Comparison of ENCODE assay signal across 19 cellular contexts in genomic region chr4:28167411-28167810, GRCh38.
DNase-seq lines count a peak whose midpoint lies in the region; ATAC-seq and TF ChIP-seq lines count a peak whose summit lies in the region.
"Had no signal": no experiment of that assay in that cellular context is flagged by ENCODE, and none has a peak within 500 bp of the region (broad histone marks: within the 10 kb centered on the region; RNA-seq: fewer than 3 reads in every experiment).

No MANE protein-coding gene starts in this region.

- no peak overlapping the region for H2AFZ ChIP-seq in hepatocyte
- H2AFZ ChIP-seq: GM23248 had no signal

- no peaks in the 10 kb centered on the region for H3K4me1 ChIP-seq in breast epithelium
- peaks cover 3% of the 10 kb centered on the region for H3K4me1 ChIP-seq in RWPE2 (ENCODE audit: insufficient read depth, poor library complexity, severe bottlenecking)
- no peaks in the 10 kb centered on the region for H3K4me1 ChIP-seq in hepatocyte (ENCODE audit: insufficient read depth)
- no peaks in the 10 kb centered on the region for H3K4me1 ChIP-seq in stomach
- H3K4me1 ChIP-seq: BLaER1 treated with 17β-estradiol and CSF1 and Interleukin-3, amounts not matched to agents 10 nM and 100 nM had no signal

- ATAC-seq in RWPE2 (ENCODE audit: low read depth) (peak; percentile 95), HG03135 (IDR thresholded peaks at IDR 0.05; ENCODE audit: unreplicated experiment) (no peak)
- ATAC-seq: HepG2, Panc1 had no signal

- no peak overlapping the region for H3K27ac Mint-ChIP-seq in MCF 10A (ENCODE audit: low read depth, unreplicated experiment)

- H3K79me2 ChIP-seq in hepatocyte: no peaks in the 10 kb centered on the region

- WGBS in hepatocyte (ENCODE audit: low lambda C conversion rate, missing lambda C conversion rate): 85% methylated on average over 1 of the region's 1 CpG
- 78 to 100% (median 95%) methylated on average over 1 of the region's 1 CpG for WGBS in stomach, 5 donors

- no peak overlapping the region for H3K4me2 ChIP-seq in hepatocyte
- H3K4me2 ChIP-seq: BLaER1 treated with 17β-estradiol and CSF1 and Interleukin-3, amounts not matched to agents 10 nM and 100 nM; KMS-11 had no signal

- TF ChIP-seq CTCF in MCF 10A (IDR thresholded peaks at IDR 0.05; ENCODE audit: unreplicated experiment) (no peak), breast epithelium (IDR thresholded peaks at IDR 0.05) (no peak), RWPE2 (IDR thresholded peaks at IDR 0.05; ENCODE audit: poor library complexity, severe bottlenecking) (no peak), hepatocyte (IDR thresholded peaks at IDR 0.05; ENCODE audit: poor library complexity) (no peak), stomach (IDR thresholded peaks at IDR 0.05) (no peak)

- H3K4me3 ChIP-seq in breast epithelium (no peak overlapping the region), RWPE2 (ENCODE audit: severe bottlenecking) (no peak overlapping the region), hepatocyte (no peak overlapping the region), stomach (no peak overlapping the region)
- H3K4me3 ChIP-seq: BLaER1 treated with 17β-estradiol and CSF1 and Interleukin-3, amounts not matched to agents 10 nM and 100 nM; GM23248 had no signal

- TF ChIP-seq EP300 in stomach (IDR thresholded peaks at IDR 0.05): no peak

- CTCF ChIA-PET in MCF 10A (lab: Yijun Ruan, JAX): interaction anchor here (0.6 to 0.8 kb wide), 2 partner anchors 10 to 66 kb away, joined by 3 read pairs; no protein-coding TSS in a partner anchor

- H3K27me3 Mint-ChIP-seq in MCF 10A (ENCODE audit: insufficient read depth, unreplicated experiment): no peaks in the 10 kb centered on the region

- no peaks in the 10 kb centered on the region for H3K9me2 ChIP-seq in hepatocyte (replicated peaks; ENCODE audit: insufficient read depth)

- H3K36me3 Mint-ChIP-seq in MCF 10A (ENCODE audit: insufficient read depth, unreplicated experiment): no peaks in the 10 kb centered on the region

- no peaks in the 10 kb centered on the region for H3K36me3 ChIP-seq in breast epithelium
- no peaks in the 10 kb centered on the region for H3K36me3 ChIP-seq in RWPE2 (ENCODE audit: low read depth)
- no peaks in the 10 kb centered on the region for H3K36me3 ChIP-seq in hepatocyte (replicated peaks; ENCODE audit: insufficient read depth, low read depth)
- no peaks in the 10 kb centered on the region for H3K36me3 ChIP-seq in stomach
- H3K36me3 ChIP-seq: BLaER1 treated with 17β-estradiol and CSF1 and Interleukin-3, amounts not matched to agents 10 nM and 100 nM had no signal

- no peak overlapping the region for H3K4me3 Mint-ChIP-seq in MCF 10A (ENCODE audit: unreplicated experiment)

- POLR2A ChIA-PET in MCF 10A (lab: Yijun Ruan, JAX): no interaction called here

- H3K9me3 Mint-ChIP-seq in MCF 10A (ENCODE audit: unreplicated experiment): no peaks in the 10 kb centered on the region

- no peaks in the 10 kb centered on the region for H4K20me1 ChIP-seq in hepatocyte (ENCODE audit: insufficient read depth, poor library complexity, severe bottlenecking)
- H4K20me1 ChIP-seq: BLaER1 treated with 17β-estradiol and CSF1 and Interleukin-3, amounts not matched to agents 10 nM and 100 nM had no signal

- DNase-seq in MCF 10A (ENCODE audit: unreplicated experiment) (peak; percentile 51), breast epithelium (ENCODE audit: low spot score in 2 of 2) (no peak), RWPE2 (ENCODE audit: low spot score) (peak; percentile 45), hepatocyte (ENCODE audit: low spot score) (peak; percentile 19), stomach (peak; percentile 44), NCI-H1694 (lab: John Stamatoyannopoulos, UW) (no peak), NAMALWA (ENCODE audit: low spot score) (no peak)
- DNase-seq: 8988T, DMS 273 treated with DMSO at 0.1 percent for 48 hours, GM23248, NCI-H1436, NCI-H2081 treated with DMSO at 0.1 percent for 48 hours, NCI-H526, SHP77 had no signal

- H3K27me3 ChIP-seq in breast epithelium (no peaks in the 10 kb centered on the region), RWPE2 (ENCODE audit: insufficient read depth, poor library complexity, severe bottlenecking) (no peaks in the 10 kb centered on the region), hepatocyte (no peaks in the 10 kb centered on the region), stomach (no peaks in the 10 kb centered on the region)
- H3K27me3 ChIP-seq: BLaER1 treated with 17β-estradiol and CSF1 and Interleukin-3, amounts not matched to agents 10 nM and 100 nM had no signal

- H3K27ac ChIP-seq in breast epithelium (no peak overlapping the region), RWPE2 (ENCODE audit: poor library complexity, severe bottlenecking) (peak overlapping the region; percentile 21), hepatocyte (no peak overlapping the region), stomach (no peak overlapping the region)
- H3K27ac ChIP-seq: BLaER1 treated with 17β-estradiol and CSF1 and Interleukin-3, amounts not matched to agents 10 nM and 100 nM; GM23248; KMS-11 had no signal

- intact Hi-C loops in MCF 10A (cut with micrococcal nuclease): no loop called here
- intact Hi-C loops in breast epithelium (cut with DNase I; ENCODE audit: low total_unique reads): no loop called here
- intact Hi-C loops in stomach (cut with DNase I; ENCODE audit: low total_unique reads): no loop called here

- H3K9me3 ChIP-seq in breast epithelium (peaks cover 0 to 8% of the 10 kb centered on the region in 2 donors), RWPE2 (ENCODE audit: severe bottlenecking) (no peaks in the 10 kb centered on the region), hepatocyte (ENCODE audit: low read depth) (no peaks in the 10 kb centered on the region), stomach (no peaks in the 10 kb centered on the region)
- H3K9me3 ChIP-seq: BLaER1 treated with 17β-estradiol and CSF1 and Interleukin-3, amounts not matched to agents 10 nM and 100 nM had no signal

- H3K4me1 Mint-ChIP-seq in MCF 10A (ENCODE audit: insufficient read depth, unreplicated experiment): peaks cover 13% of the 10 kb centered on the region

- BruUV-seq in MCF 10A (replicated peaks; lab: Mats Ljungman, UMichigan): no TSS peak

- TF ChIP-seq POLR2A in breast epithelium (IDR thresholded peaks at IDR 0.05) (no peak), stomach (IDR thresholded peaks at IDR 0.05) (no peak)

Comparison
In these comparisons a context has a peak if more than half of its experiments do, and no peak if none do; other contexts are left out.
1. DNase-seq: peak in MCF 10A (single experiment), RWPE2 (single experiment), hepatocyte (single experiment) and stomach (single experiment); none in breast epithelium (0 of 2), NCI-H1694 (single experiment) and NAMALWA (single experiment).